ENCODE assay signal across 9 cellular contexts in genomic region chr17:2059837-2060658, GRCh38. TPM values are rescaled to one million over a fixed set of nuclear protein-coding genes. Genes with fewer than 3 reads are reported as not detected.
A peak's percentile ranks its signal among the peaks of the same experiment; 100 is the strongest.
DNase-seq lines count a peak whose midpoint lies in the region; ATAC-seq and TF ChIP-seq lines count a peak whose summit lies in the region.
"Had no signal": no experiment of that assay in that cellular context is flagged by ENCODE, and none has a peak within 500 bp of the region (broad histone marks: within the 10 kb centered on the region; RNA-seq: fewer than 3 reads in every experiment).

No MANE protein-coding gene starts in this region.

- in situ Hi-C loops in brain microvascular endothelial cell (cut with HindIII; ENCODE audit: low pct_ligation_motif_present, low sequenced_read_pairs) = no loop called here

- H3K27ac ChIP-seq in brain microvascular endothelial cell (peak overlapping the region; percentile 89), tibial artery (peak overlapping the region; percentile 32 to 58)

- intact Hi-C loops in tibial artery (cut with DNase I; ENCODE audit: low total_unique reads) = no loop called here

- ATAC-seq in SK-N-SH treated with all-trans-retinoic acid at 6 μM for 48 hours = no peak

- peaks cover 74% of the 10 kb centered on the region for H3K36me3 ChIP-seq in brain microvascular endothelial cell (replicated peaks)
- H3K36me3 ChIP-seq in tibial artery = peaks cover 17 to 75% (median 40%) of the 10 kb centered on the region in 3 donors

- peak overlapping the region; percentile 64 for H3K4me3 Mint-ChIP-seq in activated naive CD4-positive, alpha-beta T cell treated with anti-CD3 and anti-CD28 coated beads, Interleukin-2, amount 10 ng/mL, durations not matched to agents 7 days and 5 days
- H3K4me3 Mint-ChIP-seq in mesothelial cell of epicardium = peak overlapping the region; percentile 62

- peaks cover 39% of the 10 kb centered on the region for H3K4me1 Mint-ChIP-seq in activated naive CD4-positive, alpha-beta T cell treated with anti-CD3 and anti-CD28 coated beads, Interleukin-2, amount 10 ng/mL, durations not matched to agents 7 days and 5 days
- H3K4me1 Mint-ChIP-seq in mesothelial cell of epicardium = peaks cover 57% of the 10 kb centered on the region

- H3K27me3 Mint-ChIP-seq in activated naive CD4-positive, alpha-beta T cell treated with anti-CD3 and anti-CD28 coated beads, Interleukin-2, amount 10 ng/mL, durations not matched to agents 7 days and 5 days = peaks cover 18% of the 10 kb centered on the region
- H3K27me3 Mint-ChIP-seq in mesothelial cell of epicardium (ENCODE audit: low read depth) = peaks cover 5% of the 10 kb centered on the region

- DNase-seq in activated naive CD4-positive, alpha-beta T cell treated with anti-CD3 and anti-CD28 coated beads, Interleukin-2, amount 10 ng/mL, durations not matched to agents 7 days and 5 days = no peak
- DNase-seq in activated naive CD4-positive, alpha-beta T cell treated with Interleukin-2 at 50 U/mL for 16 hours = no peak
- DNase-seq in brain microvascular endothelial cell (no peak), mesothelial cell of epicardium (ENCODE audit: low spot score in 2 of 2, unreplicated experiment in 2 of 2) (no peak), tibial artery (no peak), EL (no peak), NCI-H69 (lab: John Stamatoyannopoulos, UW) (no peak)
- DNase-seq: NCI-H524 had no signal

- H3K27ac Mint-ChIP-seq in activated naive CD4-positive, alpha-beta T cell treated with anti-CD3 and anti-CD28 coated beads, Interleukin-2, amount 10 ng/mL, durations not matched to agents 7 days and 5 days = peak overlapping the region; percentile 29
- peak overlapping the region; percentile 90 for H3K27ac Mint-ChIP-seq in mesothelial cell of epicardium

- peak overlapping the region; percentile 70 for H3K4me3 ChIP-seq in brain microvascular endothelial cell (ENCODE audit: low read depth, low read length)
- H3K4me3 ChIP-seq in tibial artery = no peak overlapping the region

- CTCF ChIA-PET in activated naive CD4-positive, alpha-beta T cell treated with anti-CD3 and anti-CD28 coated beads, Interleukin-2, amount 10 ng/mL, durations not matched to agents 7 days and 5 days (lab: Charles Lee) = interaction anchor here (0.6 to 7.5 kb wide), 5 partner anchors 31 to 356 kb away, joined by 3 to 147 read pairs (median 5); no protein-coding TSS in a partner anchor

- no peaks in the 10 kb centered on the region for H3K27me3 ChIP-seq in brain microvascular endothelial cell (replicated peaks)
- H3K27me3 ChIP-seq in tibial artery = peaks cover 0 to 9% of the 10 kb centered on the region in 2 donors

- H3K36me3 Mint-ChIP-seq in activated naive CD4-positive, alpha-beta T cell treated with anti-CD3 and anti-CD28 coated beads, Interleukin-2, amount 10 ng/mL, durations not matched to agents 7 days and 5 days = peaks cover 48% of the 10 kb centered on the region
- peaks cover 19% of the 10 kb centered on the region for H3K36me3 Mint-ChIP-seq in mesothelial cell of epicardium

- no peaks in the 10 kb centered on the region for H3K9me3 ChIP-seq in tibial artery

- no peaks in the 10 kb centered on the region for H3K9me3 Mint-ChIP-seq in activated naive CD4-positive, alpha-beta T cell treated with anti-CD3 and anti-CD28 coated beads, Interleukin-2, amount 10 ng/mL, durations not matched to agents 7 days and 5 days
- H3K9me3 Mint-ChIP-seq in mesothelial cell of epicardium = no peaks in the 10 kb centered on the region

- H3K4me1 ChIP-seq in tibial artery = peaks cover 0 to 36% (median 12%) of the 10 kb centered on the region in 4 donors

- TF ChIP-seq CTCF in brain microvascular endothelial cell (IDR thresholded peaks at IDR 0.05; ENCODE audit: low read depth, low read length, missing control alignments) = no peak
- no peak for TF ChIP-seq CTCF in mesothelial cell of epicardium (IDR thresholded peaks at IDR 0.05; ENCODE audit: unreplicated experiment)
- no peak for TF ChIP-seq CTCF in tibial artery (IDR thresholded peaks at IDR 0.05)

TF ChIP-seq in SK-N-SH treated with all-trans-retinoic acid at 6 μM for 48 hours, 23 proteins besides CTCF, POLR2A, EP300 and RAD21:
- TF ChIP-seq ESRRG (CRISPR knock-in tag; IDR thresholded peaks at IDR 0.05) (no peak), TOX (CRISPR knock-in tag; IDR thresholded peaks at IDR 0.05; ENCODE audit: borderline replicate concordance) (no peak), GLIS3 (CRISPR knock-in tag; IDR thresholded peaks at IDR 0.05) (no peak), CSDC2 (CRISPR knock-in tag; IDR thresholded peaks at IDR 0.05) (no peak), ZC3H10 (CRISPR knock-in tag; IDR thresholded peaks at IDR 0.05) (no peak), ZFP3 (CRISPR knock-in tag; IDR thresholded peaks at IDR 0.05) (no peak), CSRNP3 (CRISPR knock-in tag; IDR thresholded peaks at IDR 0.05) (no peak), TSHZ2 (CRISPR knock-in tag; IDR thresholded peaks at IDR 0.05) (no peak), TCF4 (CRISPR knock-in tag; IDR thresholded peaks at IDR 0.05; ENCODE audit: borderline replicate concordance) (no peak), BACH2 (CRISPR knock-in tag; IDR thresholded peaks at IDR 0.05; ENCODE audit: borderline replicate concordance) (no peak), PPARA (CRISPR knock-in tag; IDR thresholded peaks at IDR 0.05; ENCODE audit: borderline replicate concordance) (no peak)

RNA-seq across cellular contexts. Expression of gene HIC1, which starts 5.1 kb away (rescaled TPM):
- 97.9 to 99.3 TPM (median 98.9 TPM) in 3 replicates for total RNA-seq in mesothelial cell of epicardium

RNA-seq across cellular contexts. Expression of gene OVCA2, which starts 18.2 kb away (rescaled TPM):
- 17.3 to 24.8 TPM (median 24.5 TPM) in 3 replicates for total RNA-seq in mesothelial cell of epicardium

RNA-seq across cellular contexts. Expression of gene DPH1, which starts 30.1 kb away (rescaled TPM):
- 63.8 to 74.5 TPM (median 71.2 TPM) in 3 replicates for total RNA-seq in mesothelial cell of epicardium

RNA-seq across cellular contexts. Expression of gene RTN4RL1, which starts 34.9 kb away (rescaled TPM):
- 0.20 to 0.23 TPM (median 0.22 TPM) in 3 replicates for total RNA-seq in mesothelial cell of epicardium
